24 cellular contexts compared by ENCODE assay signal in genomic region chr7:153430931-153431330, GRCh38.
DNase-seq lines count a peak whose midpoint lies in the region; ATAC-seq and TF ChIP-seq lines count a peak whose summit lies in the region.
"Had no signal": no experiment of that assay in that cellular context is flagged by ENCODE, and none has a peak within 500 bp of the region (broad histone marks: within the 10 kb centered on the region; RNA-seq: fewer than 3 reads in every experiment).

No MANE protein-coding gene starts in this region.

- H3K9me3 Mint-ChIP-seq in osteocyte (ENCODE audit: unreplicated experiment) = peaks cover 75% of the 10 kb centered on the region

- peaks cover 1% of the 10 kb centered on the region for H3K36me3 Mint-ChIP-seq in osteocyte (ENCODE audit: unreplicated experiment)
- H3K36me3 Mint-ChIP-seq: CD8-positive, alpha-beta memory T cell had no signal

- peak; percentile 27 for DNase-seq in Ammon's horn (ENCODE audit: low spot score)
- DNase-seq in NT2/D1 (ENCODE audit: low read depth, low spot score) = peak; percentile 86
- DNase-seq in iPS DF 4.7 (ENCODE audit: extremely low read depth, low spot score) = peak; percentile 38
- DNase-seq in NCI-H510A treated with DMSO at 0.1 percent for 48 hours (lab: John Stamatoyannopoulos, UW) = no peak
- DNase-seq in osteocyte (ENCODE audit: extremely low spot score, unreplicated experiment) = no peak
- no peak for DNase-seq in activated T-cell treated with anti-CD3 and anti-CD28 coated beads, Interleukin-2, amount 50 U/mL, for 48 hours
- DNase-seq: 8988T; AML-193; Calu3; CD8-positive, alpha-beta memory T cell; KBM-7; MM.1S; NCI-H1092; NCI-H1436; NCI-H2029; NCI-H2171; NCI-H345; NCI-H524 treated with DMSO at 0.1 percent for 48 hours; PC-3; Right ventricle myocardium superior had no signal

- H3K4me1 ChIP-seq in HUES48 (ENCODE audit: control insufficient read depth, insufficient read depth, low read length) (no peaks in the 10 kb centered on the region), NT2/D1 (ENCODE audit: insufficient read depth, insufficient read length) (no peaks in the 10 kb centered on the region)

- no peaks in the 10 kb centered on the region for H3K4me1 Mint-ChIP-seq in osteocyte (ENCODE audit: unreplicated experiment)
- H3K4me1 Mint-ChIP-seq: CD8-positive, alpha-beta memory T cell had no signal

- peaks cover 50% of the 10 kb centered on the region for H3K9me3 ChIP-seq in HUES48 (ENCODE audit: control insufficient read depth, insufficient read depth, low read length)
- H3K9me3 ChIP-seq in NT2/D1 (ENCODE audit: insufficient read depth, low read length) = peaks cover 49% of the 10 kb centered on the region; the same call in 1 of the 2 replicates

- H3K36me3 ChIP-seq in HUES48 (ENCODE audit: control insufficient read depth, insufficient read depth, low read length) = no peaks in the 10 kb centered on the region
- no peaks in the 10 kb centered on the region for H3K36me3 ChIP-seq in NT2/D1 (ENCODE audit: insufficient read depth, insufficient read length, low read length)

- H3K27ac Mint-ChIP-seq in osteocyte (ENCODE audit: unreplicated experiment) = no peak overlapping the region
- H3K27ac Mint-ChIP-seq: CD8-positive, alpha-beta memory T cell had no signal

- no peak for TF ChIP-seq CTCF in osteocyte (IDR thresholded peaks at IDR 0.05)

- no peak overlapping the region for H3K4me3 ChIP-seq in HUES48 (ENCODE audit: low read depth, low read length)
- H3K4me3 ChIP-seq in NT2/D1 (ENCODE audit: insufficient read length, low read depth) = no peak overlapping the region

- no peak for ATAC-seq in HG02759 (IDR thresholded peaks at IDR 0.05; ENCODE audit: unreplicated experiment)
- ATAC-seq: HCT116, PC-3 had no signal

- H3K4me3 Mint-ChIP-seq in osteocyte (ENCODE audit: unreplicated experiment) = no peak overlapping the region
- H3K4me3 Mint-ChIP-seq: CD8-positive, alpha-beta memory T cell had no signal

- no peaks in the 10 kb centered on the region for H3K27me3 Mint-ChIP-seq in osteocyte (ENCODE audit: unreplicated experiment)
- H3K27me3 Mint-ChIP-seq: CD8-positive, alpha-beta memory T cell had no signal

- H3K9ac ChIP-seq in HUES48 (ENCODE audit: low read depth, low read length) (no peak overlapping the region), NT2/D1 (ENCODE audit: insufficient read length, low read depth) (no peak overlapping the region)

- H3K27ac ChIP-seq in HUES48 (ENCODE audit: low read depth, low read length) = peak overlapping the region; percentile 76
- H3K27ac ChIP-seq: C4-2B had no signal

- H3K27me3 ChIP-seq in HUES48 (ENCODE audit: control insufficient read depth, insufficient read depth, low read length) = no peaks in the 10 kb centered on the region
- no peaks in the 10 kb centered on the region for H3K27me3 ChIP-seq in NT2/D1 (ENCODE audit: insufficient read depth, insufficient read length)

Comparison
In these comparisons a context has a peak if more than half of its experiments do, and no peak if none do; other contexts are left out.
1. DNase-seq: peak in Ammon's horn (single experiment), NT2/D1 (single experiment) and iPS DF 4.7 (single experiment); none in NCI-H510A treated with DMSO at 0.1 percent for 48 hours (single experiment), osteocyte (single experiment) and activated T-cell treated with anti-CD3 and anti-CD28 coated beads, Interleukin-2, amount 50 U/mL, for 48 hours (0 of 2).